In the genomic region with DNA sequence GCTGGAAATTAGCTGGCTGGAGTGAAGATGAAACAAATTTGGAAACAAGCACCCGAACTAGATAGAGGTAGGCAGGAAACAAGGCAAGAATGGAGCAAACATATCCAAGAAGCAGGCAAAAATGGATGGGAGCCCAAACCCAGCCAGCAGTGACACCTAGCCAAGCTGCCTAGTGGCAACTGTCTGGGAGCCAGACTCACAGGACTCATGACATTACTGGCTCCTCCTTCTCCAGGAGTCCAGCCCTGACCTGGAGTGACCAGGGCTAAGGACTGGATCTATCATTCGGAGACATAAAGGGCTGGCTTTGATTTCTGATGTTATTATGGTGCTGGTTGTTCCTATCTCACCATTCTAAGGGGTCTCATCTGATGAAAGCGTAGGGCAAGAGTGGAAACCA, we compare ENCODE assay signal across 39 cellular contexts. TPM values are rescaled to one million over a fixed set of nuclear protein-coding genes. Genes with fewer than 3 reads are reported as not detected.
"Had no signal": no experiment of that assay in that cellular context is flagged by ENCODE, and none has a peak within 500 bp of the region (broad histone marks: within the 10 kb centered on the region; RNA-seq: fewer than 3 reads in every experiment).

No MANE protein-coding gene starts in this region.

- H3K36me3 ChIP-seq: adrenal gland, ascending aorta, brain microvascular endothelial cell, breast epithelium, cardiac muscle cell had no signal

- H3K4me1 Mint-ChIP-seq: activated naive CD4-positive, alpha-beta T cell treated with anti-CD3 and anti-CD28 coated beads, Interleukin-2, amount 10 ng/mL, durations not matched to agents 7 days and 5 days; activated naive CD4-positive, alpha-beta T cell treated with anti-CD3 and anti-CD28 coated beads, Interleukin-2, amount 50 U/mL, for 24 hours; activated naive CD8-positive, alpha-beta T cell treated with anti-CD3 and anti-CD28 coated beads for 36 hours; activated naive CD8-positive, alpha-beta T cell treated with anti-CD3 and anti-CD28 coated beads, Interleukin-2, amount 10 ng/mL, durations not matched to agents 7 days and 5 days; activated naive CD8-positive, alpha-beta T cell treated with anti-CD3 and anti-CD28 coated beads, Interleukin-2, amount 50 U/mL, for 24 hours; activated T-helper 17 cell treated with anti-CD3 and anti-CD28 coated beads, Interleukin-2, amount 50 U/mL, for 72 hours; central memory CD8-positive, alpha-beta T cell had no signal

- H3K9me3 ChIP-seq: adrenal gland, ascending aorta, body of pancreas, breast epithelium had no signal

- H3K4me1 ChIP-seq: adrenal gland, ascending aorta, body of pancreas, breast epithelium had no signal

- H3K4me3 ChIP-seq: adrenal gland, ascending aorta, body of pancreas, breast epithelium, cardiac muscle cell had no signal

- H3K27ac ChIP-seq: adrenal gland, ascending aorta, body of pancreas, brain microvascular endothelial cell, breast epithelium, cardiac muscle cell had no signal

- H3K4me3 Mint-ChIP-seq: activated naive CD4-positive, alpha-beta T cell treated with anti-CD3 and anti-CD28 coated beads for 36 hours; activated naive CD4-positive, alpha-beta T cell treated with anti-CD3 and anti-CD28 coated beads, Interleukin-2, amount 10 ng/mL, durations not matched to agents 7 days and 5 days; activated naive CD4-positive, alpha-beta T cell treated with anti-CD3 and anti-CD28 coated beads, Interleukin-2, amount 50 U/mL, for 24 hours; activated naive CD8-positive, alpha-beta T cell; activated naive CD8-positive, alpha-beta T cell treated with anti-CD3 and anti-CD28 coated beads for 36 hours; activated naive CD8-positive, alpha-beta T cell treated with anti-CD3 and anti-CD28 coated beads, Interleukin-2, amount 10 ng/mL, durations not matched to agents 7 days and 5 days; activated naive CD8-positive, alpha-beta T cell treated with anti-CD3 and anti-CD28 coated beads, Interleukin-2, amount 50 U/mL, for 24 hours; activated T-cell treated with anti-CD3 and anti-CD28 coated beads, Interleukin-2, amount 50 U/mL, for 24 hours; activated T-cell treated with anti-CD3 and anti-CD28 coated beads, Interleukin-2, amount 50 U/mL, for 4 hours; activated T-cell treated with anti-CD3 and anti-CD28 coated beads, Interleukin-2, amount 50 U/mL, for 72 hours; activated T-helper 1 cell treated with anti-CD3 and anti-CD28 coated beads, Interleukin-12 subunit alpha, Interleukin-12 subunit beta, Interleukin-2, Interleukin-4 antibody, amounts not matched to agents 30 ng/mL and 10 ng/mL and 1 ng/mL, durations not matched to agents 14 hours and 24 hours and 36 hours; activated T-helper 17 cell treated with anti-CD3 and anti-CD28 coated beads, Interleukin-2, amount 50 U/mL, for 72 hours; brain; central memory CD8-positive, alpha-beta T cell had no signal

- H3K9me3 Mint-ChIP-seq: activated naive CD4-positive, alpha-beta T cell treated with anti-CD3 and anti-CD28 coated beads, Interleukin-2, amount 10 ng/mL, durations not matched to agents 7 days and 5 days; activated T-helper 1 cell treated with anti-CD3 and anti-CD28 coated beads, Interleukin-12 subunit alpha, Interleukin-12 subunit beta, Interleukin-2, Interleukin-4 antibody, amounts not matched to agents 30 ng/mL and 10 ng/mL and 1 ng/mL, durations not matched to agents 14 hours and 24 hours and 36 hours; activated T-helper 17 cell treated with anti-CD3 and anti-CD28 coated beads, Interleukin-2, amount 50 U/mL, for 72 hours; activated T-helper 2 cell treated with anti-CD3 and anti-CD28 coated beads, Interferon-gamma antibody, Interleukin-2, Interleukin-4, amounts not matched to agents 10 μg/mL and 5 μg/mL and 100 μg/mL, durations not matched to agents 14 hours and 24 hours and 36 hours; central memory CD8-positive, alpha-beta T cell had no signal

- H3K36me3 Mint-ChIP-seq: activated naive CD4-positive, alpha-beta T cell treated with anti-CD3 and anti-CD28 coated beads, Interleukin-2, amount 10 ng/mL, durations not matched to agents 7 days and 5 days; activated naive CD4-positive, alpha-beta T cell treated with anti-CD3 and anti-CD28 coated beads, Interleukin-2, amount 50 U/mL, for 24 hours; activated naive CD8-positive, alpha-beta T cell; activated naive CD8-positive, alpha-beta T cell treated with anti-CD3 and anti-CD28 coated beads for 36 hours; activated naive CD8-positive, alpha-beta T cell treated with anti-CD3 and anti-CD28 coated beads, Interleukin-2, amount 10 ng/mL, durations not matched to agents 7 days and 5 days; brain had no signal

- H3K27ac Mint-ChIP-seq: activated naive CD4-positive, alpha-beta T cell treated with anti-CD3 and anti-CD28 coated beads for 36 hours; activated naive CD4-positive, alpha-beta T cell treated with anti-CD3 and anti-CD28 coated beads, Interleukin-2, amount 10 ng/mL, durations not matched to agents 7 days and 5 days; activated naive CD4-positive, alpha-beta T cell treated with anti-CD3 and anti-CD28 coated beads, Interleukin-2, amount 50 U/mL, for 24 hours; activated naive CD8-positive, alpha-beta T cell; activated naive CD8-positive, alpha-beta T cell treated with anti-CD3 and anti-CD28 coated beads for 36 hours; activated naive CD8-positive, alpha-beta T cell treated with anti-CD3 and anti-CD28 coated beads, Interleukin-2, amount 10 ng/mL, durations not matched to agents 7 days and 5 days; activated naive CD8-positive, alpha-beta T cell treated with anti-CD3 and anti-CD28 coated beads, Interleukin-2, amount 50 U/mL, for 24 hours; activated T-cell treated with anti-CD3 and anti-CD28 coated beads, Interleukin-2, amount 50 U/mL, for 24 hours; activated T-cell treated with anti-CD3 and anti-CD28 coated beads, Interleukin-2, amount 50 U/mL, for 72 hours; activated T-helper 1 cell treated with anti-CD3 and anti-CD28 coated beads, Interleukin-12 subunit alpha, Interleukin-12 subunit beta, Interleukin-2, Interleukin-4 antibody, amounts not matched to agents 30 ng/mL and 10 ng/mL and 1 ng/mL, durations not matched to agents 14 hours and 24 hours and 36 hours; activated T-helper 17 cell treated with anti-CD3 and anti-CD28 coated beads, Interleukin-2, amount 50 U/mL, for 72 hours; activated T-helper 2 cell treated with anti-CD3 and anti-CD28 coated beads, Interferon-gamma antibody, Interleukin-2, Interleukin-4, amounts not matched to agents 10 μg/mL and 5 μg/mL and 100 μg/mL, durations not matched to agents 14 hours and 24 hours and 36 hours; brain had no signal

- DNase-seq: activated effector memory CD4-positive, alpha-beta T cell treated with anti-CD3 and anti-CD28 coated beads, Interleukin-2, amount 50 U/mL, for 16 hours; activated effector memory CD4-positive, alpha-beta T cell treated with Interleukin-2 at 50 U/mL for 16 hours; activated gamma-delta T cell; activated gamma-delta T cell treated with Interleukin-2 at 50 U/mL for 16 hours; activated naive CD4-positive, alpha-beta T cell; activated naive CD4-positive, alpha-beta T cell treated with anti-CD3 and anti-CD28 coated beads for 36 hours; activated naive CD4-positive, alpha-beta T cell treated with anti-CD3 and anti-CD28 coated beads, Interleukin-2, amount 10 ng/mL, durations not matched to agents 7 days and 5 days; activated naive CD4-positive, alpha-beta T cell treated with anti-CD3 and anti-CD28 coated beads, Interleukin-2, amount 50 U/mL, for 16 hours; activated naive CD4-positive, alpha-beta T cell treated with Interleukin-2 at 50 U/mL for 16 hours; activated naive CD8-positive, alpha-beta T cell treated with anti-CD3 and anti-CD28 coated beads for 36 hours; activated naive CD8-positive, alpha-beta T cell treated with anti-CD3 and anti-CD28 coated beads, Interleukin-2, amount 10 ng/mL, durations not matched to agents 7 days and 5 days; activated naive CD8-positive, alpha-beta T cell treated with anti-CD3 and anti-CD28 coated beads, Interleukin-2, amount 50 U/mL, for 24 hours; activated T-cell treated with anti-CD3 and anti-CD28 coated beads for 4 hours; activated T-cell treated with anti-CD3 and anti-CD28 coated beads, Interleukin-2, amount 50 U/mL, for 1 hour; activated T-cell treated with anti-CD3 and anti-CD28 coated beads, Interleukin-2, amount 50 U/mL, for 24 hours; activated T-cell treated with anti-CD3 and anti-CD28 coated beads, Interleukin-2, amount 50 U/mL, for 4 hours; activated T-cell treated with anti-CD3 and anti-CD28 coated beads, Interleukin-2, amount 50 U/mL, for 48 hours; activated T-cell treated with anti-CD3 and anti-CD28 coated beads, Interleukin-2, amount 50 U/mL, for 72 hours; adrenal gland; amniotic stem cell; amygdala; aorta; body of pancreas; brain microvascular endothelial cell; caudate nucleus; central memory CD4-positive, alpha-beta T cell; cerebellar nuclear complex had no signal

- H3K27me3 ChIP-seq: adrenal gland, ascending aorta, body of pancreas, brain microvascular endothelial cell, breast epithelium, cardiac muscle cell had no signal

- H3K27me3 Mint-ChIP-seq: activated naive CD4-positive, alpha-beta T cell treated with anti-CD3 and anti-CD28 coated beads, Interleukin-2, amount 10 ng/mL, durations not matched to agents 7 days and 5 days; activated naive CD8-positive, alpha-beta T cell treated with anti-CD3 and anti-CD28 coated beads, Interleukin-2, amount 10 ng/mL, durations not matched to agents 7 days and 5 days had no signal

RNA-seq across cellular contexts. Expression of a gene that starts 21.3 kb away (rescaled TPM):
- total RNA-seq: activated naive CD4-positive, alpha-beta T cell treated with anti-CD3 and anti-CD28 coated beads for 36 hours; activated naive CD8-positive, alpha-beta T cell treated with anti-CD3 and anti-CD28 coated beads for 36 hours; activated naive CD8-positive, alpha-beta T cell treated with anti-CD3 and anti-CD28 coated beads, Interleukin-2, amount 10 ng/mL, durations not matched to agents 7 days and 5 days; activated T-cell treated with anti-CD3 and anti-CD28 coated beads, Interleukin-2, amount 50 U/mL, for 4 hours; activated T-helper 1 cell treated with anti-CD3 and anti-CD28 coated beads, Interleukin-12 subunit alpha, Interleukin-12 subunit beta, Interleukin-2, Interleukin-4 antibody, amounts not matched to agents 30 ng/mL and 10 ng/mL and 1 ng/mL, durations not matched to agents 14 hours and 24 hours and 36 hours; activated T-helper 17 cell treated with anti-CD3 and anti-CD28 coated beads, Interleukin-2, amount 50 U/mL, for 72 hours; activated T-helper 2 cell treated with anti-CD3 and anti-CD28 coated beads, Interferon-gamma antibody, Interleukin-2, Interleukin-4, amounts not matched to agents 10 μg/mL and 5 μg/mL and 100 μg/mL, durations not matched to agents 14 hours and 24 hours and 36 hours; ascending aorta; bronchial epithelial cell; cardiac septum had no signal
- polyA plus RNA-seq: aorta had no signal
